Comparison of ENCODE assay signal across 24 cellular contexts in genomic region chr6:87815449-87815848, GRCh38.
DNase-seq lines count a peak whose midpoint lies in the region; ATAC-seq, FAIRE-seq and TF ChIP-seq lines count a peak whose summit lies in the region.
"Had no signal": no experiment of that assay in that cellular context is flagged by ENCODE, and none has a peak within 500 bp of the region (broad histone marks: within the 10 kb centered on the region; RNA-seq: fewer than 3 reads in every experiment).

No MANE protein-coding gene starts in this region.

- H3K4ac ChIP-seq in H1 (replicated peaks; ENCODE audit: insufficient read length, low read depth, low read length) = no peak overlapping the region

- H2AFZ ChIP-seq in H1 (ENCODE audit: low read length) = peak overlapping the region; percentile 56; the same call in 1 of the 2 replicates
- H2AFZ ChIP-seq: GM23338 had no signal

- CTCF ChIA-PET in WTC11 (lab: Charles Lee) (no interaction called here), H1 (lab: Charles Lee; ENCODE audit: partially characterized antibody) (interaction anchor here (1.8 kb wide), 1 partner anchor 15 kb away, joined by 6 read pairs; no protein-coding TSS in a partner anchor)

- no peak overlapping the region for H3K23ac ChIP-seq in H1 (ENCODE audit: insufficient read length)

- no peak overlapping the region for H4K8ac ChIP-seq in H1 (ENCODE audit: extremely low read depth, insufficient read depth, low read length)

- TF ChIP-seq POLR2A in H1 (IDR thresholded peaks at IDR 0.05; ENCODE audit: control extremely low read depth in 1 of 2, low read depth in 2 of 2, low read length in 2 of 2) = no peak

- no peak for TF ChIP-seq EP300 in H1 (IDR thresholded peaks at IDR 0.05; ENCODE audit: borderline replicate concordance in 1 of 2, low read depth in 2 of 2, low read length in 2 of 2)

- H3K27me3 Mint-ChIP-seq in WTC11 (ENCODE audit: low read depth) (no peaks in the 10 kb centered on the region; the same call in 1 of the 2 replicates), mesothelial cell of epicardium (ENCODE audit: low read depth) (no peaks in the 10 kb centered on the region)

- ATAC-seq in WTC11 (no peak), GM18498 (IDR thresholded peaks at IDR 0.05; ENCODE audit: unreplicated experiment) (no peak)
- ATAC-seq: A549, GM23338, HCT116 had no signal

- H3K27ac ChIP-seq in H1 (ENCODE audit: low read depth, low read length) = no peak overlapping the region
- H3K27ac ChIP-seq: 22Rv1, A549, C4-2B, HL-60 had no signal

- H2BK5ac ChIP-seq in H1 (ENCODE audit: low read depth, low read length) = no peak overlapping the region

- H3K23me2 ChIP-seq in H1 (ENCODE audit: low read depth, low read length) = no peaks in the 10 kb centered on the region; the same call in 1 of the 2 replicates

- no peaks in the 10 kb centered on the region for H3K79me2 ChIP-seq in H1 (ENCODE audit: control insufficient read depth in 1 of 2, insufficient read depth in 2 of 2, low read length in 2 of 2)

- peaks cover 6% of the 10 kb centered on the region for H3K9me3 Mint-ChIP-seq in WTC11
- no peaks in the 10 kb centered on the region for H3K9me3 Mint-ChIP-seq in mesothelial cell of epicardium
- H3K9me3 Mint-ChIP-seq: CD4-positive, alpha-beta T cell; GM23338; HFFc6 had no signal

- no peak overlapping the region for H3K4me3 Mint-ChIP-seq in WTC11
- no peak overlapping the region for H3K4me3 Mint-ChIP-seq in mesothelial cell of epicardium
- H3K4me3 Mint-ChIP-seq: CD4-positive, alpha-beta T cell; GM23338; HFFc6 had no signal

- H4K91ac ChIP-seq in H1 (replicated peaks; ENCODE audit: insufficient read length, low read length) = no peak overlapping the region

- no peaks in the 10 kb centered on the region for H3K4me1 ChIP-seq in H1 (replicated peaks in 1 of 4; ENCODE audit: control insufficient read depth in 3 of 4, insufficient read depth in 4 of 4, low read length in 3 of 4)
- H3K4me1 ChIP-seq: Caco-2 had no signal

- 94% methylated on average over 1 of the region's 1 CpG; no CpG with 5 or more reads in 1 of the 2 experiments for WGBS in H1 (ENCODE audit: extremely low coverage in 1 of 2, insufficient coverage in 1 of 2, insufficient read length in 1 of 2, insufficient replicate concordance in 2 of 2, low coverage in 1 of 2, low lambda C conversion rate in 2 of 2, missing lambda C conversion rate in 1 of 2), 2 experiments

- H3K36me3 Mint-ChIP-seq in WTC11 (no peaks in the 10 kb centered on the region), mesothelial cell of epicardium (no peaks in the 10 kb centered on the region)

- no peaks in the 10 kb centered on the region for H3K36me3 ChIP-seq in H1 (ENCODE audit: control insufficient read depth in 2 of 4, insufficient read depth in 4 of 4, low read length in 3 of 4)

- no peak overlapping the region for H3K14ac ChIP-seq in H1 (ENCODE audit: insufficient read length)

- H3K27me3 ChIP-seq in H1 (replicated peaks in 1 of 4; ENCODE audit: control insufficient read depth in 3 of 4, extremely low read depth in 1 of 4, insufficient read depth in 3 of 4, low read length in 3 of 4) = no peaks in the 10 kb centered on the region

- TF ChIP-seq RAD21 in H1 (IDR thresholded peaks at IDR 0.05 in 1 of 2, conservative IDR thresholded peaks at IDR 0.05 in 1 of 2; ENCODE audit: low read depth in 2 of 2, low read length in 2 of 2) = no peak

- no peak overlapping the region for H2BK20ac ChIP-seq in H1 (ENCODE audit: low read length)

- no peak overlapping the region for H2BK15ac ChIP-seq in H1 (ENCODE audit: low read length)

- H2AK5ac ChIP-seq in H1 (ENCODE audit: low read depth, low read length) = no peak overlapping the region

- H3K56ac ChIP-seq in H1 (replicated peaks; ENCODE audit: insufficient read length, low read depth, low read length) = no peak overlapping the region

- H2BK12ac ChIP-seq in H1 (ENCODE audit: low read depth, low read length) = no peak overlapping the region

- H3K4me1 Mint-ChIP-seq in WTC11 = no peaks in the 10 kb centered on the region
- peaks cover 32% of the 10 kb centered on the region for H3K4me1 Mint-ChIP-seq in mesothelial cell of epicardium
- H3K4me1 Mint-ChIP-seq: GM23338 had no signal

- H3K4me3 ChIP-seq in H1 (ENCODE audit: extremely low read depth in 1 of 4, insufficient read depth in 2 of 4, low read depth in 3 of 4, low read length in 4 of 4) = no peak overlapping the region
- H3K4me3 ChIP-seq: A549, GM23338 had no signal

- DNase-seq in DMS 273 (lab: John Stamatoyannopoulos, UW; ENCODE audit: unreplicated experiment) (peak; percentile 5), DMS 273 treated with DMSO at 0.1 percent for 48 hours (lab: John Stamatoyannopoulos, UW) (no peak), WTC11 (ENCODE audit: low spot score) (no peak), H1 (ENCODE audit: low read depth in 1 of 2, low spot score in 2 of 2) (no peak), mesothelial cell of epicardium (ENCODE audit: low spot score in 2 of 2, unreplicated experiment in 2 of 2) (no peak), activated gamma-delta T cell treated with Interleukin-2 at 50 U/mL for 16 hours (no peak), NCI-H187 treated with DMSO at 0.1 percent for 48 hours (lab: John Stamatoyannopoulos, UW) (no peak)
- DNase-seq: AML-193; Caco-2; CD4-positive, alpha-beta T cell; DMS79 treated with DMSO at 0.1 percent for 48 hours; H7; HFFc6; IMR-90 had no signal

- FAIRE-seq in H1 (lab: Jason Lieb, UNC) = no peak
- FAIRE-seq: A549, D721Med, GM12891, GM18507 had no signal

- no peak overlapping the region for H3K9ac ChIP-seq in H1 (replicated peaks in 1 of 4; ENCODE audit: extremely low read depth in 1 of 4, low read depth in 3 of 4, low read length in 3 of 4)

- H3K79me1 ChIP-seq in H1 (ENCODE audit: low read depth, low read length) = no peaks in the 10 kb centered on the region

- H4K20me1 ChIP-seq in H1 (replicated peaks in 1 of 2; ENCODE audit: control insufficient read depth in 1 of 2, insufficient read depth in 2 of 2, low read length in 2 of 2) = no peaks in the 10 kb centered on the region

- no peak overlapping the region for H4K5ac ChIP-seq in H1 (ENCODE audit: insufficient read length, low read depth, low read length)

- no peak overlapping the region for H3K4me2 ChIP-seq in H1 (ENCODE audit: insufficient read depth in 1 of 2, low read depth in 2 of 2, low read length in 2 of 2)
- H3K4me2 ChIP-seq: A549, GM23338 had no signal

- H2BK120ac ChIP-seq in H1 (replicated peaks; ENCODE audit: low read depth, low read length) = no peak overlapping the region

- POLR2A ChIA-PET in WTC11 (lab: Charles Lee) (no interaction called here), H1 (lab: Charles Lee; ENCODE audit: partially characterized antibody) (no interaction called here)

- H3K18ac ChIP-seq in H1 (ENCODE audit: extremely low read depth, low read length) = no peak overlapping the region

- H3K27ac Mint-ChIP-seq in WTC11 (no peak overlapping the region), mesothelial cell of epicardium (peak overlapping the region; percentile 13)
- H3K27ac Mint-ChIP-seq: CD4-positive, alpha-beta T cell; GM23338; HFFc6 had no signal

- TF ChIP-seq CTCF in WTC11 (IDR thresholded peaks at IDR 0.05) (no peak), H1 (IDR thresholded peaks at IDR 0.05; ENCODE audit: control extremely low read depth in 1 of 3, insufficient read depth in 1 of 3, low read depth in 1 of 3, low read length in 3 of 3) (no peak), mesothelial cell of epicardium (IDR thresholded peaks at IDR 0.05; ENCODE audit: unreplicated experiment) (no peak)

- no peaks in the 10 kb centered on the region for H3K9me3 ChIP-seq in H1 (ENCODE audit: insufficient read depth in 2 of 2, low read depth in 1 of 2, low read length in 1 of 2)
- H3K9me3 ChIP-seq: A549, Caco-2 had no signal

TF ChIP-seq in WTC11, 78 proteins besides CTCF, POLR2A, EP300 and RAD21:
- TF ChIP-seq USF1 (CRISPR knock-in tag; IDR thresholded peaks at IDR 0.05) = peak; percentile 72
- no peak for TF ChIP-seq ZNF121 (CRISPR knock-in tag; IDR thresholded peaks at IDR 0.05)
- TF ChIP-seq USF2 (CRISPR knock-in tag; IDR thresholded peaks at IDR 0.05) = peak; percentile 82

TF ChIP-seq in H1, 55 proteins besides CTCF, POLR2A, EP300 and RAD21 (continues in another document):
- TF ChIP-seq POLR2AphosphoS5 (IDR thresholded peaks at IDR 0.05; ENCODE audit: low read depth, low read length) (no peak), ATF3 (IDR thresholded peaks at IDR 0.05; ENCODE audit: insufficient read depth, low read depth, low read length) (no peak), SP1 (IDR thresholded peaks at IDR 0.05; ENCODE audit: low read depth, low read length) (no peak), TAF7 (optimal IDR thresholded peaks at IDR 0.05; ENCODE audit: borderline replicate concordance, low read depth, low read length) (no peak), EGR1 (IDR thresholded peaks at IDR 0.05; ENCODE audit: borderline replicate concordance, low read depth, low read length) (no peak), CREB1 (IDR thresholded peaks at IDR 0.05) (no peak), RNF2 (IDR thresholded peaks at IDR 0.05; ENCODE audit: borderline replicate concordance, low read depth, low read length, missing control alignments, poor library complexity, severe bottlenecking) (no peak)
